Comparison of ENCODE assay signal across 26 cellular contexts in genomic region chr20:51362254-51362653, GRCh38.
DNase-seq lines count a peak whose midpoint lies in the region; ATAC-seq, FAIRE-seq and TF ChIP-seq lines count a peak whose summit lies in the region.
"Had no signal": no experiment of that assay in that cellular context is flagged by ENCODE, and none has a peak within 500 bp of the region (broad histone marks: within the 10 kb centered on the region; RNA-seq: fewer than 3 reads in every experiment).

No MANE protein-coding gene starts in this region.

- no peak overlapping the region for H3K4me3 Mint-ChIP-seq in T-cell
- H3K4me3 Mint-ChIP-seq: CD4-positive, alpha-beta memory T cell had no signal

- no peak overlapping the region for H3K56ac ChIP-seq in IMR-90 (ENCODE audit: extremely low read depth, insufficient read depth, low read length)

- intact Hi-C loops in IMR-90 (cut with micrococcal nuclease) (no loop called here), K562 (cut with micrococcal nuclease) (no loop called here)

- H2BK15ac ChIP-seq in IMR-90 (ENCODE audit: low read depth, low read length) (peak overlapping the region; percentile 89), neuronal stem cell (ENCODE audit: low read length) (no peak overlapping the region)

- WGBS in IMR-90 (ENCODE audit: extremely low coverage in 2 of 2, insufficient read length in 1 of 2), 2 experiments: 83% methylated on average over 1 of the region's 3 CpGs; no CpG with 5 or more reads in 1 of the 2 experiments
- 25% methylated on average over 3 of the region's 3 CpGs for WGBS in K562 (ENCODE audit: insufficient coverage, low coverage, missing lambda C conversion rate)
- WGBS in neuronal stem cell (ENCODE audit: extremely low coverage in 2 of 2, insufficient read length in 2 of 2, insufficient replicate concordance in 1 of 2), 2 donors: no CpG with 5 or more reads among the region's 3 CpGs

- DNase-seq in IMR-90 (no peak), K562 (ENCODE audit: extremely low read depth in 1 of 4, low spot score in 3 of 4) (no peak), neuronal stem cell (ENCODE audit: low spot score) (no peak), H7 (no peak), T-cell (no peak), ureter (ENCODE audit: low spot score) (no peak)
- DNase-seq: C1 segment of cervical spinal cord; CD4-positive, alpha-beta memory T cell; COR-L47; DMS53; GOT3; KBM-7; NCI-H1105 treated with DMSO at 0.1 percent for 48 hours; NCI-H146; NCI-H1930; NCI-H2107; NCI-H446; NCI-H524 treated with DMSO at 0.1 percent for 48 hours; NCI-H82; NK-92 treated with Interleukin-12 subunit alpha and Interleukin-12 subunit beta, amount 100 ng/mL, for 24 hours; PC-9; RPMI8226; SHP77 had no signal

- H3K23ac ChIP-seq in IMR-90 (ENCODE audit: low read depth, low read length) (peak overlapping the region; percentile 74), neuronal stem cell (ENCODE audit: low read depth, low read length, poor library complexity) (no peak overlapping the region)

- H3K4me3 ChIP-seq in IMR-90 (ENCODE audit: insufficient read depth, low read depth, low read length): no peak overlapping the region
- no peak overlapping the region for H3K4me3 ChIP-seq in K562
- H3K4me3 ChIP-seq in neuronal stem cell (ENCODE audit: low read length in 2 of 2): no peak overlapping the region
- no peak overlapping the region for H3K4me3 ChIP-seq in H7 (ENCODE audit: insufficient read depth, low read depth, low read length)
- H3K4me3 ChIP-seq: PC-9 had no signal

- H2AFZ ChIP-seq in IMR-90 (replicated peaks; ENCODE audit: low read length, poor library complexity): peak overlapping the region; percentile 38
- no peak overlapping the region for H2AFZ ChIP-seq in K562 (ENCODE audit: low read depth, low read length)
- no peak overlapping the region for H2AFZ ChIP-seq in neuronal stem cell (ENCODE audit: low read length)
- H2AFZ ChIP-seq: PC-9 had no signal

- H3K9me3 ChIP-seq in IMR-90 (ENCODE audit: control insufficient read depth, insufficient read depth, low read length): no peaks in the 10 kb centered on the region; the same call in 1 of the 2 replicates
- no peaks in the 10 kb centered on the region for H3K9me3 ChIP-seq in K562 (replicated peaks; ENCODE audit: control insufficient read depth, insufficient read depth, low read depth, low read length)
- peaks cover 2 to 4% of the 10 kb centered on the region in 2 donors for H3K9me3 ChIP-seq in neuronal stem cell (replicated peaks in 1 of 2; ENCODE audit: control insufficient read depth in 2 of 2, insufficient read depth in 1 of 2, low read depth in 1 of 2, low read length in 2 of 2)

- H3K27me3 Mint-ChIP-seq in T-cell: peaks cover 0 to 5% of the 10 kb centered on the region in 2 donors

- no peaks in the 10 kb centered on the region for H3K79me2 ChIP-seq in K562 (ENCODE audit: control insufficient read depth, insufficient read depth, low read length)

- no peak for ATAC-seq in IMR-90 (ENCODE audit: low read depth)
- no peak for ATAC-seq in K562
- no peak for ATAC-seq in T-cell (replicated peaks in 1 of 4)
- ATAC-seq in esophagus mucosa: no peak

- H3K4me1 Mint-ChIP-seq in T-cell: no peaks in the 10 kb centered on the region
- H3K4me1 Mint-ChIP-seq: CD4-positive, alpha-beta memory T cell had no signal

- H3K14ac ChIP-seq in IMR-90 (replicated peaks; ENCODE audit: low read depth, low read length): peak overlapping the region; percentile 91
- no peak overlapping the region for H3K14ac ChIP-seq in neuronal stem cell (ENCODE audit: low read length)

- BruUV-seq in IMR-90 (replicated peaks; lab: Mats Ljungman, UMichigan) (no TSS peak), K562 (replicated peaks; lab: Mats Ljungman, UMichigan) (no TSS peak)

- no peak overlapping the region for H4K5ac ChIP-seq in IMR-90 (ENCODE audit: low read depth, low read length)

- 0 out of 2 replicates have a peak overlapping the region, but pooled peaks have one; percentile 9 for H3K18ac ChIP-seq in IMR-90 (ENCODE audit: low read depth, low read length)
- H3K18ac ChIP-seq in neuronal stem cell (ENCODE audit: low read length): no peak overlapping the region

- H2BK12ac ChIP-seq in neuronal stem cell (ENCODE audit: low read length): no peak overlapping the region

- peak overlapping the region; percentile 85 for H3K4ac ChIP-seq in IMR-90 (ENCODE audit: low read depth, low read length)
- H3K4ac ChIP-seq in neuronal stem cell (ENCODE audit: low read length): no peak overlapping the region

- H2BK120ac ChIP-seq in IMR-90 (ENCODE audit: low read depth, low read length): peak overlapping the region; percentile 92
- H2BK120ac ChIP-seq in neuronal stem cell (ENCODE audit: low read depth, low read length): no peak overlapping the region

- peak overlapping the region; percentile 3; the same call in 1 of the 2 replicates for H3K27ac ChIP-seq in IMR-90 (ENCODE audit: insufficient read depth, low read length)
- H3K27ac ChIP-seq in K562 (ENCODE audit: extremely low read depth, low read depth, low read length): no peak overlapping the region
- no peak overlapping the region for H3K27ac ChIP-seq in neuronal stem cell (replicated peaks; ENCODE audit: low read length)
- H3K27ac ChIP-seq: HL-60 had no signal

- peaks cover 27% of the 10 kb centered on the region for H3K9me1 ChIP-seq in IMR-90 (ENCODE audit: insufficient read depth, low read length)
- no peaks in the 10 kb centered on the region for H3K9me1 ChIP-seq in K562 (ENCODE audit: control insufficient read depth, insufficient read depth, low read length)

- peak overlapping the region; percentile 42 for H2BK5ac ChIP-seq in IMR-90 (ENCODE audit: low read depth, low read length, poor library complexity, severe bottlenecking)
- peak overlapping the region; percentile 4 for H2BK5ac ChIP-seq in neuronal stem cell (ENCODE audit: low read length)

- H4K20me1 ChIP-seq in IMR-90 (ENCODE audit: insufficient read depth, low read length): peaks cover 4% of the 10 kb centered on the region
- no peaks in the 10 kb centered on the region for H4K20me1 ChIP-seq in K562 (replicated peaks; ENCODE audit: control insufficient read depth, insufficient read depth, low read length)

- no peak for TF ChIP-seq EP300 in K562 (IDR thresholded peaks at IDR 0.05; ENCODE audit: low read length)

- TF ChIP-seq POLR2A in IMR-90 (IDR thresholded peaks at IDR 0.05; ENCODE audit: low read depth, low read length) (no peak), K562 (conservative IDR thresholded peaks at IDR 0.05) (no peak)

- FAIRE-seq in K562 (lab: Jason Lieb, UNC): no peak
- FAIRE-seq: A204.1 had no signal

- H3K9me3 Mint-ChIP-seq in T-cell: peaks cover 4 to 9% (median 8%) of the 10 kb centered on the region in 3 donors

- H3K36me3 Mint-ChIP-seq in T-cell: peaks cover 4% of the 10 kb centered on the region

- H3K4me1 ChIP-seq in IMR-90 (ENCODE audit: control insufficient read depth, insufficient read depth, low read length) (peaks cover 22% of the 10 kb centered on the region), K562 (replicated peaks in 1 of 2; ENCODE audit: control insufficient read depth in 2 of 2, insufficient read depth in 2 of 2, low read length in 2 of 2) (peaks cover 0 to 11% of the 10 kb centered on the region in 2 experiments; a peak in 2 of 5 replicates), neuronal stem cell (ENCODE audit: control insufficient read depth in 2 of 2, insufficient read depth in 1 of 2, low read depth in 1 of 2, low read length in 2 of 2) (peaks cover 0 to 3% of the 10 kb centered on the region in 2 donors)

- TF ChIP-seq CTCF in IMR-90 (conservative IDR thresholded peaks at IDR 0.05; ENCODE audit: low read depth, low read length) (no peak), K562 (IDR thresholded peaks at IDR 0.05 in 2 of 3, conservative IDR thresholded peaks at IDR 0.05 in 1 of 3; ENCODE audit: insufficient read depth in 2 of 3, low read depth in 1 of 3, low read length in 3 of 3) (no peak)

- H2BK20ac ChIP-seq in IMR-90 (ENCODE audit: low read depth, low read length): peak overlapping the region; percentile 94

- peak overlapping the region; percentile 48 for H2AK9ac ChIP-seq in IMR-90 (replicated peaks; ENCODE audit: low read depth, low read length, poor library complexity)

- H3K79me1 ChIP-seq in IMR-90 (ENCODE audit: low read depth in 1 of 2, low read length in 2 of 2) (peaks cover 0 to 21% of the 10 kb centered on the region in 2 experiments; a peak in 2 of 4 replicates), neuronal stem cell (ENCODE audit: low read depth, low read length) (no peaks in the 10 kb centered on the region)

- H3K9ac ChIP-seq in IMR-90 (ENCODE audit: low read depth, low read length) (no peak overlapping the region), K562 (ENCODE audit: insufficient read depth in 1 of 2, low read depth in 2 of 2, low read length in 2 of 2) (no peak overlapping the region), neuronal stem cell (ENCODE audit: low read depth, low read length, poor library complexity) (no peak overlapping the region)

- POLR2A ChIA-PET in IMR-90 (lab: Charles Lee; ENCODE audit: unreplicated experiment) (no interaction called here), K562 (lab: Yijun Ruan, JAX) (no interaction called here), T-cell (lab: Charles Lee) (no interaction called here)

- no peaks in the 10 kb centered on the region for H3K36me3 ChIP-seq in IMR-90 (ENCODE audit: control insufficient read depth, insufficient read depth, low read length)
- H3K36me3 ChIP-seq in K562 (ENCODE audit: control insufficient read depth, insufficient read depth, low read length): no peaks in the 10 kb centered on the region
- no peaks in the 10 kb centered on the region for H3K36me3 ChIP-seq in neuronal stem cell (replicated peaks in 1 of 2; ENCODE audit: control insufficient read depth in 2 of 2, insufficient read depth in 2 of 2, low read length in 2 of 2)
- H3K36me3 ChIP-seq in H7 (replicated peaks; ENCODE audit: control insufficient read depth, insufficient read depth, low read length): no peaks in the 10 kb centered on the region

- H3K27me3 ChIP-seq in IMR-90 (ENCODE audit: control insufficient read depth, insufficient read depth, low read length) (no peaks in the 10 kb centered on the region), K562 (ENCODE audit: control insufficient read depth in 2 of 2, insufficient read depth in 2 of 2, low read length in 2 of 2) (peaks cover 6 to 32% of the 10 kb centered on the region in 2 experiments; a peak in 4 of 5 replicates), neuronal stem cell (ENCODE audit: control insufficient read depth in 3 of 3, insufficient read depth in 3 of 3, low read depth in 1 of 3, low read length in 3 of 3) (no peaks in the 10 kb centered on the region), H7 (ENCODE audit: control insufficient read depth, insufficient read depth, low read length) (no peaks in the 10 kb centered on the region)

- H2AK5ac ChIP-seq in IMR-90 (ENCODE audit: low read depth, low read length) (peak overlapping the region; percentile 99), neuronal stem cell (ENCODE audit: low read depth, low read length) (no peak overlapping the region)

- H4K91ac ChIP-seq in IMR-90 (ENCODE audit: insufficient read depth, low read depth, low read length) (peak overlapping the region; percentile 88), neuronal stem cell (ENCODE audit: low read depth, low read length, poor library complexity) (no peak overlapping the region)

- TF ChIP-seq RAD21 in IMR-90 (IDR thresholded peaks at IDR 0.05; ENCODE audit: low read length) (no peak), K562 (CRISPR knock-in tag; conservative IDR thresholded peaks at IDR 0.05 in 1 of 2, IDR thresholded peaks at IDR 0.05 in 1 of 2) (no peak)

- in situ Hi-C loops in IMR-90 (cut with MboI; ENCODE audit: low sequenced_read_pairs): no loop called here
- in situ Hi-C loops in K562 (cut with MboI): no loop called here

- H3K27ac Mint-ChIP-seq in T-cell: no peak overlapping the region

- H3K4me2 ChIP-seq in IMR-90 (ENCODE audit: low read depth, low read length): no peak overlapping the region
- no peak overlapping the region for H3K4me2 ChIP-seq in K562 (ENCODE audit: insufficient read depth, low read length)
- no peak overlapping the region for H3K4me2 ChIP-seq in neuronal stem cell (ENCODE audit: insufficient read depth, low read length, poor library complexity, severe bottlenecking)
- H3K4me2 ChIP-seq: PC-9 had no signal

- H4K8ac ChIP-seq in IMR-90 (ENCODE audit: low read depth in 2 of 2, low read length in 2 of 2) (peak overlapping the region; percentile 44 to 67; a peak in 2 of 4 replicates), neuronal stem cell (ENCODE audit: low read depth, low read length) (no peak overlapping the region)

- dilution Hi-C loops in IMR-90 (cut with HindIII; ENCODE audit: low sequenced_read_pairs, unreplicated experiment): no loop called here

- CTCF ChIA-PET in IMR-90 (lab: Yijun Ruan, JAX): no interaction called here
- CTCF ChIA-PET in K562 (lab: Yijun Ruan, JAX; ENCODE audit: low intra/inter-chr PET ratio): no interaction called here
- CTCF ChIA-PET in T-cell (lab: Charles Lee): no interaction called here
